Comparison of ENCODE assay signal across 9 cellular contexts in the genomic region with DNA sequence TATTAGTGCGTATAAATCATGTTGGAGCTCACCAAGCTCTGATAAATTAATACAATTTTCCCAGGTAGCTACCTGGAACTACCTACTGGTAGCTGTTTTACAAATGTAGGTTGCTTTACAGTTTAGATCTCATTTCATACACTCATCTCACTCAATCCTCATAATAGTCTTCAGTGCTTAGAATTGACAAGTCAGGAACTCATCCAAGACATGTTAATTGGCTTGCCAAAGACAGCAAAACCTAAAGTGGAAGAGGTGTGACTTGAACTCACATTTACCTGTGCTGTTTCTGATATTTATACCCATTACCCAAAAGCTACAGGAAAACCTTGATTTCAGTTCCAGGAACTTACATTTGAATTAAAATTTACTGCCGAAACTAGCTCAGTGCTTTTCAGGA.
"Had no signal": no experiment of that assay in that cellular context is flagged by ENCODE, and none has a peak within 500 bp of the region (broad histone marks: within the 10 kb centered on the region; RNA-seq: fewer than 3 reads in every experiment).

No MANE protein-coding gene starts in this region.

- H3K9ac ChIP-seq: KMS-11 had no signal

- H3K36me3 Mint-ChIP-seq: IgD-negative memory B cell had no signal

- H3K27ac Mint-ChIP-seq: IgD-negative memory B cell had no signal

- DNase-seq: IMR-90, KBM-7, KG1 had no signal

- FAIRE-seq: HepG2, HTR-8/SVneo, K562 had no signal

- H3K4me2 ChIP-seq: KMS-11 had no signal

- H3K4me3 Mint-ChIP-seq: IgD-negative memory B cell had no signal

- H3K27ac ChIP-seq: HL-60, KMS-11 had no signal

- H3K4me3 ChIP-seq: K562 had no signal

- H3K27me3 Mint-ChIP-seq: IgD-negative memory B cell had no signal
